In genomic region chr12:2076196-2076570, GRCh38 we compare ENCODE assay signal across 22 cellular contexts. TPM values are rescaled to one million over a fixed set of nuclear protein-coding genes. Genes with fewer than 3 reads are reported as not detected.
DNase-seq lines count a peak whose midpoint lies in the region; FAIRE-seq and TF ChIP-seq lines count a peak whose summit lies in the region.
"Had no signal": no experiment of that assay in that cellular context is flagged by ENCODE, and none has a peak within 500 bp of the region (broad histone marks: within the 10 kb centered on the region; RNA-seq: fewer than 3 reads in every experiment).

No MANE protein-coding gene starts in this region.

- H2AFZ ChIP-seq in GM23248 (peak overlapping the region; percentile 49; the same call in 1 of the 2 replicates), hepatocyte (no peak overlapping the region)

- H3K27ac ChIP-seq in GM23248: no peak overlapping the region
- peak overlapping the region; percentile 51 to 60 for H3K27ac ChIP-seq in esophagus (ENCODE audit: low read depth in 2 of 2, low read length in 1 of 2)
- H3K27ac ChIP-seq in hepatocyte: peak overlapping the region; percentile 37
- H3K27ac ChIP-seq in skeletal muscle tissue (ENCODE audit: low read depth, low read length): peak overlapping the region; percentile 56
- H3K27ac ChIP-seq: HL-60, right lobe of liver, SJCRH30 had no signal

- H3K9me2 ChIP-seq in GM23248 (ENCODE audit: insufficient read depth) (no peaks in the 10 kb centered on the region), hepatocyte (replicated peaks; ENCODE audit: insufficient read depth) (no peaks in the 10 kb centered on the region)

- H3K9ac ChIP-seq in GM23248 (peak overlapping the region; percentile 37; the same call in 1 of the 2 replicates), skeletal muscle tissue (ENCODE audit: low read depth in 1 of 3, low read length in 3 of 3) (no peak overlapping the region)

- peaks cover 3% of the 10 kb centered on the region; the same call in 1 of the 2 replicates for H3K36me3 ChIP-seq in GM23248 (ENCODE audit: low read depth)
- H3K36me3 ChIP-seq in esophagus (ENCODE audit: control insufficient read depth in 2 of 2, insufficient read depth in 2 of 2, low read length in 1 of 2): no peaks in the 10 kb centered on the region
- H3K36me3 ChIP-seq in hepatocyte (replicated peaks; ENCODE audit: insufficient read depth, low read depth): no peaks in the 10 kb centered on the region
- H3K36me3 ChIP-seq in skeletal muscle tissue (ENCODE audit: control insufficient read depth in 3 of 3, insufficient read depth in 3 of 3, low read length in 3 of 3): no peaks in the 10 kb centered on the region
- H3K36me3 ChIP-seq: right lobe of liver, SJCRH30 had no signal

- H3K27me3 ChIP-seq in GM23248 (replicated peaks; ENCODE audit: insufficient read depth) (no peaks in the 10 kb centered on the region), esophagus (ENCODE audit: control insufficient read depth in 1 of 2, insufficient read depth in 2 of 2, low read length in 2 of 2) (no peaks in the 10 kb centered on the region), hepatocyte (no peaks in the 10 kb centered on the region), skeletal muscle tissue (ENCODE audit: control insufficient read depth in 3 of 3, insufficient read depth in 3 of 3, low read length in 3 of 3) (no peaks in the 10 kb centered on the region)
- H3K27me3 ChIP-seq: right lobe of liver had no signal

- peaks cover 97% of the 10 kb centered on the region for H3K79me2 ChIP-seq in GM23248 (ENCODE audit: insufficient read depth)
- no peaks in the 10 kb centered on the region for H3K79me2 ChIP-seq in hepatocyte

- 26 to 32% methylated on average over 7 to 9 of the region's 9 CpGs for WGBS in GM23248 (ENCODE audit: low coverage in 1 of 2, low lambda C conversion rate in 2 of 2, missing lambda C conversion rate in 2 of 2), 2 experiments
- 60 to 70% methylated on average over 9 of the region's 9 CpGs for WGBS in esophagus, 2 donors
- WGBS in hepatocyte (ENCODE audit: low lambda C conversion rate, missing lambda C conversion rate): 57% methylated on average over 8 of the region's 9 CpGs

- peaks cover 7% of the 10 kb centered on the region; the same call in 1 of the 2 replicates for H3F3A ChIP-seq in GM23248 (ENCODE audit: insufficient read depth)

- H3K4me3 ChIP-seq in GM23248 (no peak overlapping the region), esophagus (ENCODE audit: low read depth in 1 of 2, low read length in 2 of 2) (no peak overlapping the region), hepatocyte (no peak overlapping the region), skeletal muscle tissue (ENCODE audit: low read length in 3 of 3) (no peak overlapping the region)
- H3K4me3 ChIP-seq: right lobe of liver, SJCRH30 had no signal

- no peak for FAIRE-seq in HTR-8/SVneo (lab: Jason Lieb, UNC)

- H3K9me3 ChIP-seq in GM23248 (ENCODE audit: low read depth) (peaks cover 3% of the 10 kb centered on the region), esophagus (ENCODE audit: control insufficient read depth in 2 of 2, insufficient read depth in 1 of 2, low read depth in 1 of 2, low read length in 1 of 2) (no peaks in the 10 kb centered on the region), hepatocyte (ENCODE audit: low read depth) (no peaks in the 10 kb centered on the region), skeletal muscle tissue (ENCODE audit: control insufficient read depth in 3 of 3, low read length in 3 of 3) (no peaks in the 10 kb centered on the region)
- H3K9me3 ChIP-seq: right lobe of liver had no signal

- H4K20me1 ChIP-seq in GM23248 (ENCODE audit: insufficient read depth): 0 out of 2 replicates have a peak, but pooled peaks cover 8% of the 10 kb centered on the region
- H4K20me1 ChIP-seq in hepatocyte (ENCODE audit: insufficient read depth, poor library complexity, severe bottlenecking): no peaks in the 10 kb centered on the region

- peak; percentile 41 for DNase-seq in GM23248
- DNase-seq in hepatocyte (ENCODE audit: low spot score): no peak
- no peak for DNase-seq in pons (ENCODE audit: low spot score)
- DNase-seq in activated CD4-positive, alpha-beta T cell treated with anti-CD3 and anti-CD28 coated beads for 48 hours: no peak
- DNase-seq in NCI-H1694 treated with DMSO at 0.1 percent for 48 hours (lab: John Stamatoyannopoulos, UW): no peak
- DNase-seq in HTR-8/SVneo (ENCODE audit: insufficient read length, low spot score): no peak
- DNase-seq: activated CD4-positive, alpha-beta T cell treated with anti-CD3 and anti-CD28 coated beads, Interleukin-2, amount 10 ng/mL, durations not matched to agents 24 days and 14 days; activated naive CD8-positive, alpha-beta T cell treated with anti-CD3 and anti-CD28 coated beads, Interleukin-2, amount 10 ng/mL, durations not matched to agents 7 days and 5 days; activated T-cell treated with anti-CD3 and anti-CD28 coated beads for 4 hours; AML-193; glutamatergic neuron; HCEC 1CT; naive thymus-derived CD4-positive, alpha-beta T cell; NCI-H1436 treated with DMSO at 0.1 percent for 48 hours; NCI-H446 treated with DMSO at 0.1 percent for 48 hours; right lobe of liver; SJCRH30; stimulated activated CD4-positive, alpha-beta T cell treated with anti-CD3 and anti-CD28 coated beads, Interleukin-4, amount 100 ng/mL, for 4 hours; T-helper 9 cell had no signal

- H3K4me1 ChIP-seq in GM23248 (ENCODE audit: insufficient read depth) (0 out of 2 replicates have a peak, but pooled peaks cover 8% of the 10 kb centered on the region), esophagus (ENCODE audit: control insufficient read depth in 2 of 2, insufficient read depth in 2 of 2, low read length in 1 of 2) (no peaks in the 10 kb centered on the region), hepatocyte (ENCODE audit: insufficient read depth) (no peaks in the 10 kb centered on the region), skeletal muscle tissue (ENCODE audit: control insufficient read depth in 3 of 3, insufficient read depth in 3 of 3, low read length in 3 of 3) (peaks cover 2 to 11% (median 4%) of the 10 kb centered on the region in 3 donors)
- H3K4me1 ChIP-seq: right lobe of liver, SJCRH30 had no signal

- no peak for TF ChIP-seq CTCF in hepatocyte (IDR thresholded peaks at IDR 0.05; ENCODE audit: poor library complexity)

- in situ Hi-C loops in GM23248 (cut with MboI): no loop called here

- H3K4me2 ChIP-seq in GM23248 (ENCODE audit: unreplicated experiment): no peak overlapping the region
- peak overlapping the region; percentile 41 for H3K4me2 ChIP-seq in hepatocyte

RNA-seq across cellular contexts. Expression of gene CACNA1C, which starts 23.4 kb away (rescaled TPM):
- 8.6 and 11.5 TPM in 2 replicates for total RNA-seq in GM23248 (2014; rRNA removed; shearing (Covaris generic))
- polyA plus RNA-seq in GM23248 (2016; fragmentation: Nextera tagmentation; extraction: Ambion mirVana) (2.5 and 4.9 TPM in 2 replicates), esophagus (1 to 10 TPM; 2.1 to 2.5 TPM), hepatocyte (3.2 and 7.9 TPM in 2 replicates)
- total RNA-seq in hepatocyte (3.8 and 4.0 TPM in 2 replicates), skeletal muscle tissue (7.3 TPM)
- total RNA-seq: SJCRH30 had no signal
